ENCODE assay signal across 3 cellular contexts in the genomic region with DNA sequence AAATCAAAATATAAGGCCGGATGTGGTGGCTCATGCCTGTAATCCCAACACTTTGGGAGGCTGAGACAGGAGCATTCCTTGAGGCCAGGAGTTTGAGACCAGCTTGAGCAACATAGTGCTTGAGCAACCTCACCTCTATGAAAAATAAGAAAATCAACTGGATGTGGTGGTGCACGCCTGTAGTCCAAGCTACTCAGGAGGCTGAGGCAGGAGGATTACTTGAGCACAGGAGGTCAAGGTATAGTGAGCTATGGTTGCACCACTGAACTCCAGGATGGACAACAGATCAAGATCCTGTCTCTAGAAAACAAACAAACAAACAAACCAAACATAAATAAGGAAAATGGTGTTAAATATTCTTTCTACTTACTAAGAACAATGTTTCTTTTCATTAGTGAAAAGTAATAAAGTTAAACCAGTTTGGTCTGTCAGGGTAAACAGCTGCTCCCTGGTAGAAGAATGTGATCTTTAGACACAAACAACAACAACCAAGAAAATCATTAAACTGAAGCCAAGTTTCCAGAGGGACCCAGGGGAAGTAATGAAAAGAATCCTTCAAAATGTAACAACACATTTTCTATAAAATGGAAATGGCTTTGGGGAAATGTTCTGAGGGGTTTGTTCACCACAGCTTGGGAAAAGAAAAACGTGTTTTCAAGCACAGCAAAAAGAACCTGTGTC.
TF ChIP-seq lines count a peak whose summit lies in the region.

No MANE protein-coding gene starts in this region.

TF ChIP-seq in GM23338, 12 proteins besides CTCF, POLR2A, EP300 and RAD21 (continues in another document):
- TF ChIP-seq EZH2phosphoT487 (IDR thresholded peaks at IDR 0.05; ENCODE audit: unreplicated experiment) (no peak), STAT1 (IDR thresholded peaks at IDR 0.05; ENCODE audit: unreplicated experiment) (no peak), CREB1 (CRISPR knock-in tag; IDR thresholded peaks at IDR 0.05; ENCODE audit: low read depth) (no peak), NANOG (IDR thresholded peaks at IDR 0.05; ENCODE audit: borderline replicate concordance) (no peak), EZH2 (IDR thresholded peaks at IDR 0.05; ENCODE audit: low read depth, unreplicated experiment) (no peak)
- TF ChIP-seq, protein P1, sequence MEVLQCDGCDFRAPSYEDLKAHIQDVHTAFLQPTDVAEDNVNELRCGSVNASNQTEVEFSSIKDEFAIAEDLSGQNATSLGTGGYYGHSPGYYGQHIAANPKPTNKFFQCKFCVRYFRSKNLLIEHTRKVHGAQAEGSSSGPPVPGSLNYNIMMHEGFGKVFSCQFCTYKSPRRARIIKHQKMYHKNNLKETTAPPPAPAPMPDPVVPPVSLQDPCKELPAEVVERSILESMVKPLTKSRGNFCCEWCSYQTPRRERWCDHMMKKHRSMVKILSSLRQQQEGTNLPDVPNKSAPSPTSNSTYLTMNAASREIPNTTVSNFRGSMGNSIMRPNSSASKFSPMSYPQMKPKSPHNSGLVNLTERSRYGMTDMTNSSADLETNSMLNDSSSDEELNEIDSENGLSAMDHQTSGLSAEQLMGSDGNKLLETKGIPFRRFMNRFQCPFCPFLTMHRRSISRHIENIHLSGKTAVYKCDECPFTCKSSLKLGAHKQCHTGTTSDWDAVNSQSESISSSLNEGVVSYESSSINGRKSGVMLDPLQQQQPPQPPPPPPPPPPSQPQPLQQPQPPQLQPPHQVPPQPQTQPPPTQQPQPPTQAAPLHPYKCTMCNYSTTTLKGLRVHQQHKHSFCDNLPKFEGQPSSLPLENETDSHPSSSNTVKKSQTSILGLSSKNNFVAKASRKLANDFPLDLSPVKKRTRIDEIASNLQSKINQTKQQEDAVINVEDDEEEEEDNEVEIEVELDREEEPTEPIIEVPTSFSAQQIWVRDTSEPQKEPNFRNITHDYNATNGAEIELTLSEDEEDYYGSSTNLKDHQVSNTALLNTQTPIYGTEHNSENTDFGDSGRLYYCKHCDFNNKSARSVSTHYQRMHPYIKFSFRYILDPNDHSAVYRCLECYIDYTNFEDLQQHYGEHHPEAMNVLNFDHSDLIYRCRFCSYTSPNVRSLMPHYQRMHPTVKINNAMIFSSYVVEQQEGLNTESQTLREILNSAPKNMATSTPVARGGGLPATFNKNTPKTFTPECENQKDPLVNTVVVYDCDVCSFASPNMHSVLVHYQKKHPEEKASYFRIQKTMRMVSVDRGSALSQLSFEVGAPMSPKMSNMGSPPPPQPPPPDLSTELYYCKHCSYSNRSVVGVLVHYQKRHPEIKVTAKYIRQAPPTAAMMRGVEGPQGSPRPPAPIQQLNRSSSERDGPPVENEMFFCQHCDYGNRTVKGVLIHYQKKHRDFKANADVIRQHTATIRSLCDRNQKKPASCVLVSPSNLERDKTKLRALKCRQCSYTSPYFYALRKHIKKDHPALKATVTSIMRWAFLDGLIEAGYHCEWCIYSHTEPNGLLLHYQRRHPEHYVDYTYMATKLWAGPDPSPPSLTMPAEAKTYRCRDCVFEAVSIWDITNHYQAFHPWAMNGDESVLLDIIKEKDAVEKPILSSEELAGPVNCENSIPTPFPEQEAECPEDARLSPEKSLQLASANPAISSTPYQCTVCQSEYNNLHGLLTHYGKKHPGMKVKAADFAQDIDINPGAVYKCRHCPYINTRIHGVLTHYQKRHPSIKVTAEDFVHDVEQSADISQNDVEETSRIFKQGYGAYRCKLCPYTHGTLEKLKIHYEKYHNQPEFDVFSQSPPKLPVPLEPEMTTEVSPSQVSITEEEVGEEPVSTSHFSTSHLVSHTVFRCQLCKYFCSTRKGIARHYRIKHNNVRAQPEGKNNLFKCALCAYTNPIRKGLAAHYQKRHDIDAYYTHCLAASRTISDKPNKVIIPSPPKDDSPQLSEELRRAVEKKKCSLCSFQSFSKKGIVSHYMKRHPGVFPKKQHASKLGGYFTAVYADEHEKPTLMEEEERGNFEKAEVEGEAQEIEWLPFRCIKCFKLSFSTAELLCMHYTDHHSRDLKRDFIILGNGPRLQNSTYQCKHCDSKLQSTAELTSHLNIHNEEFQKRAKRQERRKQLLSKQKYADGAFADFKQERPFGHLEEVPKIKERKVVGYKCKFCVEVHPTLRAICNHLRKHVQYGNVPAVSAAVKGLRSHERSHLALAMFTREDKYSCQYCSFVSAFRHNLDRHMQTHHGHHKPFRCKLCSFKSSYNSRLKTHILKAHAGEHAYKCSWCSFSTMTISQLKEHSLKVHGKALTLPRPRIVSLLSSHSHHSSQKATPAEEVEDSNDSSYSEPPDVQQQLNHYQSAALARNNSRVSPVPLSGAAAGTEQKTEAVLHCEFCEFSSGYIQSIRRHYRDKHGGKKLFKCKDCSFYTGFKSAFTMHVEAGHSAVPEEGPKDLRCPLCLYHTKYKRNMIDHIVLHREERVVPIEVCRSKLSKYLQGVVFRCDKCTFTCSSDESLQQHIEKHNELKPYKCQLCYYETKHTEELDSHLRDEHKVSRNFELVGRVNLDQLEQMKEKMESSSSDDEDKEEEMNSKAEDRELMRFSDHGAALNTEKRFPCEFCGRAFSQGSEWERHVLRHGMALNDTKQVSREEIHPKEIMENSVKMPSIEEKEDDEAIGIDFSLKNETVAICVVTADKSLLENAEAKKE (CRISPR knock-in tag; IDR thresholded peaks at IDR 0.05), result no peak

TF ChIP-seq in K562, 482 proteins besides CTCF, POLR2A, EP300 and RAD21:
- TF ChIP-seq MTA2 (IDR thresholded peaks at IDR 0.05; ENCODE audit: low read depth) (no peak), LCOR (CRISPR knock-in tag; IDR thresholded peaks at IDR 0.05) (no peak), NEUROD1 (IDR thresholded peaks at IDR 0.05; ENCODE audit: borderline replicate concordance, low read depth, low read length, partially characterized antibody) (no peak)

TF ChIP-seq in SK-N-SH treated with all-trans-retinoic acid at 6 μM for 48 hours, 23 proteins besides CTCF, POLR2A, EP300 and RAD21:
- TF ChIP-seq PPARA (CRISPR knock-in tag; IDR thresholded peaks at IDR 0.05; ENCODE audit: borderline replicate concordance) (no peak), ZNF565 (CRISPR knock-in tag; conservative IDR thresholded peaks at IDR 0.05; ENCODE audit: low read depth) (no peak), ZC3H10 (CRISPR knock-in tag; IDR thresholded peaks at IDR 0.05) (no peak), OSR1 (CRISPR knock-in tag; IDR thresholded peaks at IDR 0.05) (no peak), ISL1 (CRISPR knock-in tag; IDR thresholded peaks at IDR 0.05) (no peak), RARB (CRISPR knock-in tag; IDR thresholded peaks at IDR 0.05) (no peak), TCF4 (CRISPR knock-in tag; IDR thresholded peaks at IDR 0.05; ENCODE audit: borderline replicate concordance) (no peak), ESRRG (CRISPR knock-in tag; IDR thresholded peaks at IDR 0.05) (no peak), ZFP30 (CRISPR knock-in tag; IDR thresholded peaks at IDR 0.05) (no peak), ZNF70 (CRISPR knock-in tag; IDR thresholded peaks at IDR 0.05) (no peak), ARNTL (CRISPR knock-in tag; IDR thresholded peaks at IDR 0.05; ENCODE audit: borderline replicate concordance, low read depth) (no peak), GLIS3 (CRISPR knock-in tag; IDR thresholded peaks at IDR 0.05) (no peak), TOX (CRISPR knock-in tag; IDR thresholded peaks at IDR 0.05; ENCODE audit: borderline replicate concordance) (no peak), SNAI2 (CRISPR knock-in tag; IDR thresholded peaks at IDR 0.05) (no peak)
- TF ChIP-seq, protein P2, sequence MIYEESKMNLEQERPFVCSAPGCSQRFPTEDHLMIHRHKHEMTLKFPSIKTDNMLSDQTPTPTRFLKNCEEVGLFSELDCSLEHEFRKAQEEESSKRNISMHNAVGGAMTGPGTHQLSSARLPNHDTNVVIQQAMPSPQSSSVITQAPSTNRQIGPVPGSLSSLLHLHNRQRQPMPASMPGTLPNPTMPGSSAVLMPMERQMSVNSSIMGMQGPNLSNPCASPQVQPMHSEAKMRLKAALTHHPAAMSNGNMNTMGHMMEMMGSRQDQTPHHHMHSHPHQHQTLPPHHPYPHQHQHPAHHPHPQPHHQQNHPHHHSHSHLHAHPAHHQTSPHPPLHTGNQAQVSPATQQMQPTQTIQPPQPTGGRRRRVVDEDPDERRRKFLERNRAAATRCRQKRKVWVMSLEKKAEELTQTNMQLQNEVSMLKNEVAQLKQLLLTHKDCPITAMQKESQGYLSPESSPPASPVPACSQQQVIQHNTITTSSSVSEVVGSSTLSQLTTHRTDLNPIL (CRISPR knock-in tag; IDR thresholded peaks at IDR 0.05; ENCODE audit: low read depth), result no peak
- TF ChIP-seq, protein P3, sequence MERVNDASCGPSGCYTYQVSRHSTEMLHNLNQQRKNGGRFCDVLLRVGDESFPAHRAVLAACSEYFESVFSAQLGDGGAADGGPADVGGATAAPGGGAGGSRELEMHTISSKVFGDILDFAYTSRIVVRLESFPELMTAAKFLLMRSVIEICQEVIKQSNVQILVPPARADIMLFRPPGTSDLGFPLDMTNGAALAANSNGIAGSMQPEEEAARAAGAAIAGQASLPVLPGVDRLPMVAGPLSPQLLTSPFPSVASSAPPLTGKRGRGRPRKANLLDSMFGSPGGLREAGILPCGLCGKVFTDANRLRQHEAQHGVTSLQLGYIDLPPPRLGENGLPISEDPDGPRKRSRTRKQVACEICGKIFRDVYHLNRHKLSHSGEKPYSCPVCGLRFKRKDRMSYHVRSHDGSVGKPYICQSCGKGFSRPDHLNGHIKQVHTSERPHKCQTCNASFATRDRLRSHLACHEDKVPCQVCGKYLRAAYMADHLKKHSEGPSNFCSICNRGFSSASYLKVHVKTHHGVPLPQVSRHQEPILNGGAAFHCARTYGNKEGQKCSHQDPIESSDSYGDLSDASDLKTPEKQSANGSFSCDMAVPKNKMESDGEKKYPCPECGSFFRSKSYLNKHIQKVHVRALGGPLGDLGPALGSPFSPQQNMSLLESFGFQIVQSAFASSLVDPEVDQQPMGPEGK (CRISPR knock-in tag; IDR thresholded peaks at IDR 0.05; ENCODE audit: borderline replicate concordance), result no peak
- TF ChIP-seq, protein P4, sequence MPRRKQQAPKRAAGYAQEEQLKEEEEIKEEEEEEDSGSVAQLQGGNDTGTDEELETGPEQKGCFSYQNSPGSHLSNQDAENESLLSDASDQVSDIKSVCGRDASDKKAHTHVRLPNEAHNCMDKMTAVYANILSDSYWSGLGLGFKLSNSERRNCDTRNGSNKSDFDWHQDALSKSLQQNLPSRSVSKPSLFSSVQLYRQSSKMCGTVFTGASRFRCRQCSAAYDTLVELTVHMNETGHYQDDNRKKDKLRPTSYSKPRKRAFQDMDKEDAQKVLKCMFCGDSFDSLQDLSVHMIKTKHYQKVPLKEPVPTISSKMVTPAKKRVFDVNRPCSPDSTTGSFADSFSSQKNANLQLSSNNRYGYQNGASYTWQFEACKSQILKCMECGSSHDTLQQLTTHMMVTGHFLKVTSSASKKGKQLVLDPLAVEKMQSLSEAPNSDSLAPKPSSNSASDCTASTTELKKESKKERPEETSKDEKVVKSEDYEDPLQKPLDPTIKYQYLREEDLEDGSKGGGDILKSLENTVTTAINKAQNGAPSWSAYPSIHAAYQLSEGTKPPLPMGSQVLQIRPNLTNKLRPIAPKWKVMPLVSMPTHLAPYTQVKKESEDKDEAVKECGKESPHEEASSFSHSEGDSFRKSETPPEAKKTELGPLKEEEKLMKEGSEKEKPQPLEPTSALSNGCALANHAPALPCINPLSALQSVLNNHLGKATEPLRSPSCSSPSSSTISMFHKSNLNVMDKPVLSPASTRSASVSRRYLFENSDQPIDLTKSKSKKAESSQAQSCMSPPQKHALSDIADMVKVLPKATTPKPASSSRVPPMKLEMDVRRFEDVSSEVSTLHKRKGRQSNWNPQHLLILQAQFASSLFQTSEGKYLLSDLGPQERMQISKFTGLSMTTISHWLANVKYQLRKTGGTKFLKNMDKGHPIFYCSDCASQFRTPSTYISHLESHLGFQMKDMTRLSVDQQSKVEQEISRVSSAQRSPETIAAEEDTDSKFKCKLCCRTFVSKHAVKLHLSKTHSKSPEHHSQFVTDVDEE (CRISPR knock-in tag; IDR thresholded peaks at IDR 0.05), result no peak
- TF ChIP-seq, protein P5, sequence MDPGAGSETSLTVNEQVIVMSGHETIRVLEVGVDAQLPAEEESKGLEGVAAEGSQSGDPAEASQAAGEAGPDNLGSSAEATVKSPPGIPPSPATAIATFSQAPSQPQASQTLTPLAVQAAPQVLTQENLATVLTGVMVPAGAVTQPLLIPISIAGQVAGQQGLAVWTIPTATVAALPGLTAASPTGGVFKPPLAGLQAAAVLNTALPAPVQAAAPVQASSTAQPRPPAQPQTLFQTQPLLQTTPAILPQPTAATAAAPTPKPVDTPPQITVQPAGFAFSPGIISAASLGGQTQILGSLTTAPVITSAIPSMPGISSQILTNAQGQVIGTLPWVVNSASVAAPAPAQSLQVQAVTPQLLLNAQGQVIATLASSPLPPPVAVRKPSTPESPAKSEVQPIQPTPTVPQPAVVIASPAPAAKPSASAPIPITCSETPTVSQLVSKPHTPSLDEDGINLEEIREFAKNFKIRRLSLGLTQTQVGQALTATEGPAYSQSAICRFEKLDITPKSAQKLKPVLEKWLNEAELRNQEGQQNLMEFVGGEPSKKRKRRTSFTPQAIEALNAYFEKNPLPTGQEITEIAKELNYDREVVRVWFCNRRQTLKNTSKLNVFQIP (CRISPR knock-in tag; IDR thresholded peaks at IDR 0.05; ENCODE audit: borderline replicate concordance, low read depth), result no peak
- TF ChIP-seq, protein P6, sequence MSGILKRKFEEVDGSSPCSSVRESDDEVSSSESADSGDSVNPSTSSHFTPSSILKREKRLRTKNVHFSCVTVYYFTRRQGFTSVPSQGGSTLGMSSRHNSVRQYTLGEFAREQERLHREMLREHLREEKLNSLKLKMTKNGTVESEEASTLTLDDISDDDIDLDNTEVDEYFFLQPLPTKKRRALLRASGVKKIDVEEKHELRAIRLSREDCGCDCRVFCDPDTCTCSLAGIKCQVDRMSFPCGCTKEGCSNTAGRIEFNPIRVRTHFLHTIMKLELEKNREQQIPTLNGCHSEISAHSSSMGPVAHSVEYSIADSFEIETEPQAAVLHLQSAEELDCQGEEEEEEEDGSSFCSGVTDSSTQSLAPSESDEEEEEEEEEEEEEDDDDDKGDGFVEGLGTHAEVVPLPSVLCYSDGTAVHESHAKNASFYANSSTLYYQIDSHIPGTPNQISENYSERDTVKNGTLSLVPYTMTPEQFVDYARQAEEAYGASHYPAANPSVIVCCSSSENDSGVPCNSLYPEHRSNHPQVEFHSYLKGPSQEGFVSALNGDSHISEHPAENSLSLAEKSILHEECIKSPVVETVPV (CRISPR knock-in tag; IDR thresholded peaks at IDR 0.05), result no peak
